In genomic region chr2:186911551-186912085, GRCh38 we compare ENCODE assay signal across 35 cellular contexts.
"Had no signal": no experiment of that assay in that cellular context is flagged by ENCODE, and none has a peak within 500 bp of the region (broad histone marks: within the 10 kb centered on the region; RNA-seq: fewer than 3 reads in every experiment).

No MANE protein-coding gene starts in this region.

- H3K27me3 ChIP-seq: adrenal gland, body of pancreas, esophagus squamous epithelium, gastroesophageal sphincter, heart right ventricle had no signal

- H3K4me1 Mint-ChIP-seq: activated B cell treated with CpG ODN at 0.5 μM for 24 hours; activated CD8-positive, alpha-beta memory T cell treated with anti-CD3 and anti-CD28 coated beads, Interleukin-2, amount 10 ng/mL, durations not matched to agents 7 days and 5 days; activated naive CD4-positive, alpha-beta T cell treated with anti-CD3 and anti-CD28 coated beads, Interleukin-2, amount 50 U/mL, for 24 hours; activated naive CD8-positive, alpha-beta T cell treated with anti-CD3 and anti-CD28 coated beads for 36 hours; activated naive CD8-positive, alpha-beta T cell treated with anti-CD3 and anti-CD28 coated beads, Interleukin-2, amount 50 U/mL, for 24 hours had no signal

- H3K27ac ChIP-seq: adrenal gland, body of pancreas, epithelial cell of prostate, esophagus squamous epithelium, gastroesophageal sphincter, heart right ventricle, WERI-Rb-1 had no signal

- ATAC-seq: activated CD4-positive, CD25-positive, alpha-beta regulatory T cell treated with anti-CD3 and anti-CD28 coated beads, Interleukin-2, amount 50 U/mL, for 24 hours; activated CD8-positive, alpha-beta memory T cell treated with anti-CD3 and anti-CD28 coated beads, Interleukin-2, amount 10 ng/mL, durations not matched to agents 7 days and 5 days; activated CD8-positive, alpha-beta T cell treated with anti-CD3 and anti-CD28 coated beads, Interleukin-2, amount 10 ng/mL, durations not matched to agents 7 days and 5 days; activated naive CD8-positive, alpha-beta T cell treated with anti-CD3 and anti-CD28 coated beads, Interleukin-2, amount 50 U/mL, for 24 hours; body of pancreas; gastroesophageal sphincter; heart right ventricle had no signal

- DNase-seq: activated B cell treated with CpG ODN at 0.5 μM for 24 hours; activated CD4-positive, alpha-beta memory T cell treated with anti-CD3 and anti-CD28 coated beads for 36 hours; activated CD4-positive, alpha-beta T cell treated with anti-CD3 and anti-CD28 coated beads for 48 hours; activated CD8-positive, alpha-beta memory T cell treated with anti-CD3 and anti-CD28 coated beads, Interleukin-2, amount 10 ng/mL, durations not matched to agents 7 days and 5 days; activated CD8-positive, alpha-beta memory T cell treated with anti-CD3 and anti-CD28 coated beads, Interleukin-2, amount 50 U/mL, for 4 hours; activated CD8-positive, alpha-beta T cell treated with anti-CD3 and anti-CD28 coated beads, Interleukin-2, amount 10 ng/mL, durations not matched to agents 7 days and 5 days; activated effector memory CD4-positive, alpha-beta T cell treated with anti-CD3 and anti-CD28 coated beads, Interleukin-2, amount 50 U/mL, for 16 hours; activated naive CD4-positive, alpha-beta T cell treated with anti-CD3 and anti-CD28 coated beads for 36 hours; activated naive CD8-positive, alpha-beta T cell treated with anti-CD3 and anti-CD28 coated beads for 36 hours; activated naive CD8-positive, alpha-beta T cell treated with anti-CD3 and anti-CD28 coated beads, Interleukin-2, amount 50 U/mL, for 24 hours; activated T-cell treated with anti-CD3 and anti-CD28 coated beads, Interleukin-2, amount 50 U/mL, for 1 hour; activated T-cell treated with anti-CD3 and anti-CD28 coated beads, Interleukin-2, amount 50 U/mL, for 48 hours; adrenal gland; amygdala; aorta; body of pancreas; caudate nucleus; cortex of kidney; effector CD8-positive, alpha-beta T cell; esophagus squamous epithelium; foreskin melanocyte; heart right ventricle; T-helper 1 cell; T-helper 2 cell; WERI-Rb-1 had no signal

- H3K9me3 Mint-ChIP-seq: activated B cell treated with CpG ODN at 0.5 μM for 24 hours; activated CD4-positive, alpha-beta memory T cell treated with anti-CD3 and anti-CD28 coated beads for 36 hours; activated naive CD4-positive, alpha-beta T cell treated with anti-CD3 and anti-CD28 coated beads for 36 hours; activated naive CD4-positive, alpha-beta T cell treated with anti-CD3 and anti-CD28 coated beads, Interleukin-2, amount 50 U/mL, for 24 hours; activated naive CD8-positive, alpha-beta T cell treated with anti-CD3 and anti-CD28 coated beads for 36 hours; activated naive CD8-positive, alpha-beta T cell treated with anti-CD3 and anti-CD28 coated beads, Interleukin-2, amount 50 U/mL, for 24 hours; activated T-helper 1 cell treated with anti-CD3 and anti-CD28 coated beads, Interleukin-12 subunit alpha, Interleukin-12 subunit beta, Interleukin-2, Interleukin-4 antibody, amounts not matched to agents 30 ng/mL and 10 ng/mL and 1 ng/mL, durations not matched to agents 14 hours and 24 hours and 36 hours; activated T-helper 2 cell treated with anti-CD3 and anti-CD28 coated beads, Interferon-gamma antibody, Interleukin-2, Interleukin-4, amounts not matched to agents 10 μg/mL and 5 μg/mL and 100 μg/mL, durations not matched to agents 14 hours and 24 hours and 36 hours had no signal

- H3K4me1 ChIP-seq: adrenal gland, body of pancreas, esophagus squamous epithelium, gastroesophageal sphincter had no signal

- H3K36me3 ChIP-seq: adrenal gland, esophagus squamous epithelium, gastroesophageal sphincter, heart right ventricle, WERI-Rb-1 had no signal

- H3K9me3 ChIP-seq: adrenal gland, body of pancreas, esophagus squamous epithelium, gastroesophageal sphincter, heart right ventricle had no signal

- H3K27ac Mint-ChIP-seq: activated B cell treated with CpG ODN at 0.5 μM for 24 hours; activated CD4-positive, alpha-beta memory T cell treated with anti-CD3 and anti-CD28 coated beads for 36 hours; activated CD8-positive, alpha-beta memory T cell treated with anti-CD3 and anti-CD28 coated beads, Interleukin-2, amount 10 ng/mL, durations not matched to agents 7 days and 5 days; activated CD8-positive, alpha-beta T cell treated with anti-CD3 and anti-CD28 coated beads, Interleukin-2, amount 10 ng/mL, durations not matched to agents 7 days and 5 days; activated naive CD4-positive, alpha-beta T cell treated with anti-CD3 and anti-CD28 coated beads for 36 hours; activated naive CD4-positive, alpha-beta T cell treated with anti-CD3 and anti-CD28 coated beads, Interleukin-2, amount 50 U/mL, for 24 hours; activated naive CD8-positive, alpha-beta T cell treated with anti-CD3 and anti-CD28 coated beads for 36 hours; activated naive CD8-positive, alpha-beta T cell treated with anti-CD3 and anti-CD28 coated beads, Interleukin-2, amount 50 U/mL, for 24 hours; activated T-helper 1 cell treated with anti-CD3 and anti-CD28 coated beads, Interleukin-12 subunit alpha, Interleukin-12 subunit beta, Interleukin-2, Interleukin-4 antibody, amounts not matched to agents 30 ng/mL and 10 ng/mL and 1 ng/mL, durations not matched to agents 14 hours and 24 hours and 36 hours; activated T-helper 2 cell treated with anti-CD3 and anti-CD28 coated beads, Interferon-gamma antibody, Interleukin-2, Interleukin-4, amounts not matched to agents 10 μg/mL and 5 μg/mL and 100 μg/mL, durations not matched to agents 14 hours and 24 hours and 36 hours had no signal

- H3K27me3 Mint-ChIP-seq: activated B cell treated with CpG ODN at 0.5 μM for 24 hours; activated CD4-positive, alpha-beta memory T cell treated with anti-CD3 and anti-CD28 coated beads for 36 hours; activated CD8-positive, alpha-beta memory T cell treated with anti-CD3 and anti-CD28 coated beads, Interleukin-2, amount 10 ng/mL, durations not matched to agents 7 days and 5 days; activated naive CD4-positive, alpha-beta T cell treated with anti-CD3 and anti-CD28 coated beads, Interleukin-2, amount 50 U/mL, for 24 hours; activated naive CD8-positive, alpha-beta T cell treated with anti-CD3 and anti-CD28 coated beads for 36 hours; activated naive CD8-positive, alpha-beta T cell treated with anti-CD3 and anti-CD28 coated beads, Interleukin-2, amount 50 U/mL, for 24 hours had no signal

- H3K4me3 Mint-ChIP-seq: activated B cell treated with CpG ODN at 0.5 μM for 24 hours; activated CD4-positive, alpha-beta memory T cell treated with anti-CD3 and anti-CD28 coated beads for 36 hours; activated CD8-positive, alpha-beta memory T cell treated with anti-CD3 and anti-CD28 coated beads, Interleukin-2, amount 10 ng/mL, durations not matched to agents 7 days and 5 days; activated CD8-positive, alpha-beta T cell treated with anti-CD3 and anti-CD28 coated beads, Interleukin-2, amount 10 ng/mL, durations not matched to agents 7 days and 5 days; activated naive CD4-positive, alpha-beta T cell treated with anti-CD3 and anti-CD28 coated beads for 36 hours; activated naive CD4-positive, alpha-beta T cell treated with anti-CD3 and anti-CD28 coated beads, Interleukin-2, amount 50 U/mL, for 24 hours; activated naive CD8-positive, alpha-beta T cell treated with anti-CD3 and anti-CD28 coated beads for 36 hours; activated naive CD8-positive, alpha-beta T cell treated with anti-CD3 and anti-CD28 coated beads, Interleukin-2, amount 50 U/mL, for 24 hours; activated T-helper 1 cell treated with anti-CD3 and anti-CD28 coated beads, Interleukin-12 subunit alpha, Interleukin-12 subunit beta, Interleukin-2, Interleukin-4 antibody, amounts not matched to agents 30 ng/mL and 10 ng/mL and 1 ng/mL, durations not matched to agents 14 hours and 24 hours and 36 hours had no signal

- H3K4me3 ChIP-seq: adrenal gland, body of pancreas, esophagus squamous epithelium, gastroesophageal sphincter, heart right ventricle had no signal

- H3K36me3 Mint-ChIP-seq: activated CD4-positive, alpha-beta memory T cell treated with anti-CD3 and anti-CD28 coated beads for 36 hours; activated CD8-positive, alpha-beta memory T cell treated with anti-CD3 and anti-CD28 coated beads, Interleukin-2, amount 10 ng/mL, durations not matched to agents 7 days and 5 days; activated naive CD4-positive, alpha-beta T cell treated with anti-CD3 and anti-CD28 coated beads, Interleukin-2, amount 50 U/mL, for 24 hours; activated naive CD8-positive, alpha-beta T cell treated with anti-CD3 and anti-CD28 coated beads for 36 hours had no signal

- FAIRE-seq: colon, endometrium, endothelial cell of umbilical vein, TTC549 had no signal
